1 cellular context compared by ENCODE assay signal in genomic region chr3:169966086-169966950, GRCh38.
TF ChIP-seq lines count a peak whose summit lies in the region.

TSS of gene SEC62 (plus strand) at chr3:169966807. CDS start at chr3:169966823, 16 bp downstream.

TF ChIP-seq in HepG2, 621 proteins besides CTCF, POLR2A, EP300 and RAD21 (continued from another document):
- TF ChIP-seq ZNF609 (CRISPR knock-in tag; IDR thresholded peaks at IDR 0.05; ENCODE audit: borderline replicate concordance) (no peak; the same call in 1 of the 2 replicates), TMF1 (CRISPR knock-in tag; IDR thresholded peaks at IDR 0.05; ENCODE audit: low read depth) (peak; percentile 87), NR2F1 (CRISPR knock-in tag; IDR thresholded peaks at IDR 0.05) (no peak; a peak in 1 of 4 replicates), DBP (CRISPR knock-in tag; IDR thresholded peaks at IDR 0.05; ENCODE audit: not compliant biosample characterization) (peak; percentile 65), ZNF343 (CRISPR knock-in tag; IDR thresholded peaks at IDR 0.05) (no peak), PTBP1 (IDR thresholded peaks at IDR 0.05; ENCODE audit: low read depth, low read length, poor library complexity, severe bottlenecking) (no peak), RARG (CRISPR knock-in tag; IDR thresholded peaks at IDR 0.05; ENCODE audit: low read depth) (no peak), MIXL1 (CRISPR knock-in tag; IDR thresholded peaks at IDR 0.05) (peak; percentile 75; the same call in 1 of the 2 replicates), ZNF230 (CRISPR knock-in tag; IDR thresholded peaks at IDR 0.05) (peak; percentile 60; the same call in 1 of the 2 replicates), HIC2 (CRISPR knock-in tag; IDR thresholded peaks at IDR 0.05; ENCODE audit: low read depth) (no peak), THAP9 (CRISPR knock-in tag; IDR thresholded peaks at IDR 0.05; ENCODE audit: borderline replicate concordance) (peak; percentile 90; the same call in 1 of the 2 replicates), HDAC1 (CRISPR knock-in tag; IDR thresholded peaks at IDR 0.05) (peak; percentile 83), HOXA9 (CRISPR knock-in tag; IDR thresholded peaks at IDR 0.05; ENCODE audit: borderline replicate concordance) (0 out of 2 replicates have a peak, but pooled peaks have one; percentile 58), RNF2 (conservative IDR thresholded peaks at IDR 0.05; ENCODE audit: low read depth) (no peak), KDM2A (CRISPR knock-in tag; IDR thresholded peaks at IDR 0.05; ENCODE audit: borderline replicate concordance, low read depth) (peak; percentile 94), JUND (CRISPR knock-in tag; IDR thresholded peaks at IDR 0.05) (peak; percentile 45; the same call in 1 of the 2 replicates), PITX1 (CRISPR knock-in tag; IDR thresholded peaks at IDR 0.05) (no peak), TCF7L2 (IDR thresholded peaks at IDR 0.05; ENCODE audit: low read depth, low read length) (no peak), HMGA1 (CRISPR knock-in tag; conservative IDR thresholded peaks at IDR 0.05) (no peak), SNAPC5 (CRISPR knock-in tag; IDR thresholded peaks at IDR 0.05; ENCODE audit: borderline replicate concordance) (peak; percentile 68; the same call in 1 of the 2 replicates), KLF12 (CRISPR knock-in tag; IDR thresholded peaks at IDR 0.05; ENCODE audit: borderline replicate concordance) (0 out of 2 replicates have a peak, but pooled peaks have one; percentile 91), ATAD3A (CRISPR knock-in tag; IDR thresholded peaks at IDR 0.05) (no peak), ATF3 (CRISPR knock-in tag; IDR thresholded peaks at IDR 0.05) (peak; percentile 56; the same call in 1 of the 2 replicates), KAT8 (CRISPR knock-in tag; IDR thresholded peaks at IDR 0.05) (peak; percentile 89), AHDC1 (CRISPR knock-in tag; IDR thresholded peaks at IDR 0.05; ENCODE audit: borderline replicate concordance) (peak; percentile 66; the same call in 1 of the 2 replicates), TBX3 (IDR thresholded peaks at IDR 0.05; ENCODE audit: borderline replicate concordance) (no peak), ETS1 (CRISPR knock-in tag; IDR thresholded peaks at IDR 0.05) (no peak), ZKSCAN1 (IDR thresholded peaks at IDR 0.05; ENCODE audit: low read length) (no peak), ZFP41 (CRISPR knock-in tag; IDR thresholded peaks at IDR 0.05; ENCODE audit: borderline replicate concordance) (no peak), ATF5 (CRISPR knock-in tag; IDR thresholded peaks at IDR 0.05; ENCODE audit: low read depth) (no peak), SRSF9 (IDR thresholded peaks at IDR 0.05; ENCODE audit: borderline replicate concordance, insufficient read depth, low read depth, low read length, poor library complexity, severe bottlenecking) (no peak), MXD4 (CRISPR knock-in tag; IDR thresholded peaks at IDR 0.05) (peak; percentile 74)
TF ChIP-seq in HepG2: peak in this region for 286.
